Comparison of ENCODE assay signal across 1 cellular context in genomic region chr4:42397256-42397634, GRCh38.
TF ChIP-seq lines count a peak whose summit lies in the region.

Gene SHISA3 (plus strand): TSS chr4:42397488. CDS start chr4:42398057, 569 bp downstream.

TF ChIP-seq in HEK293, 187 proteins besides CTCF, POLR2A, EP300 and RAD21 (continued from another document):
- TF ChIP-seq PRDM10 (tag by site-specific recombination; IDR thresholded peaks at IDR 0.05) = peak; percentile 89
- 0 out of 2 replicates have a peak, but pooled peaks have one; percentile 11 for TF ChIP-seq SP2 (tag by site-specific recombination; IDR thresholded peaks at IDR 0.05)
- TF ChIP-seq ZNF274 (IDR thresholded peaks at IDR 0.05; ENCODE audit: low read length) = no peak
- no peak for TF ChIP-seq ZNF274 (tag by site-specific recombination; IDR thresholded peaks at IDR 0.05; ENCODE audit: borderline replicate concordance)
- TF ChIP-seq MYNN (tag by site-specific recombination; IDR thresholded peaks at IDR 0.05; ENCODE audit: borderline replicate concordance) = no peak
- TF ChIP-seq ZNF292 (tag by site-specific recombination; IDR thresholded peaks at IDR 0.05; ENCODE audit: borderline replicate concordance, low read depth) = no peak
- no peak for TF ChIP-seq ZNF174 (tag by site-specific recombination; IDR thresholded peaks at IDR 0.05)
- TF ChIP-seq KLF16 (tag by site-specific recombination; IDR thresholded peaks at IDR 0.05) = no peak
- no peak for TF ChIP-seq ZNF138 (tag by site-specific recombination; IDR thresholded peaks at IDR 0.05; ENCODE audit: borderline replicate concordance)
- no peak for TF ChIP-seq ZNF704 (tag by site-specific recombination; IDR thresholded peaks at IDR 0.05)
- TF ChIP-seq ZNF518A (tag by site-specific recombination; conservative IDR thresholded peaks at IDR 0.05; ENCODE audit: low read depth) = no peak
- TF ChIP-seq BCL11B (tag by site-specific recombination; IDR thresholded peaks at IDR 0.05; ENCODE audit: low read depth) = no peak
TF ChIP-seq in HEK293: peak in this region for 2.
